8 cellular contexts compared by ENCODE assay signal in genomic region chr7:151232272-151233110, GRCh38. TPM values are rescaled to one million over a fixed set of nuclear protein-coding genes. Genes with fewer than 3 reads are reported as not detected.
A peak's percentile ranks its signal among the peaks of the same experiment; 100 is the strongest.
DNase-seq lines count a peak whose midpoint lies in the region; ATAC-seq and TF ChIP-seq lines count a peak whose summit lies in the region.

TSS of gene CHPF2 (plus strand) at chr7:151232483. CDS start at chr7:151234012, 1,529 bp downstream.

- H3K4me3 Mint-ChIP-seq in GM23338, result peak within 1 kb of the TSS; percentile 98
- H3K4me3 Mint-ChIP-seq in neural crest cell, result peak within 1 kb of the TSS; percentile 98

- peak within 1 kb of the TSS; percentile 74; the same call in 1 of the 2 replicates for H3K27ac ChIP-seq in GM23338 (ENCODE audit: low read depth)
- H3K27ac ChIP-seq in stomach smooth muscle (ENCODE audit: low read length), result peak within 1 kb of the TSS; percentile 62

- DNase-seq in GM23338 (ENCODE audit: low spot score) (peak; percentile 90), LNCaP clone FGC (ENCODE audit: low read depth) (peak; percentile 48), SIG-M5 (lab: John Stamatoyannopoulos, UW) (peak; percentile 51), activated gamma-delta T cell (lab: John Stamatoyannopoulos, UW) (peak; percentile 84), fibroblast of the conjunctiva (ENCODE audit: low read depth) (peak; percentile 55), neural crest cell (ENCODE audit: low read depth, low spot score) (peak; percentile 74)

- peaks cover 19% of the 10 kb centered on the region for H3K79me2 ChIP-seq in GM23338 (replicated peaks; ENCODE audit: insufficient read depth)

- H3K9ac ChIP-seq in ES-I3 (ENCODE audit: low read depth, low read length) (peak within 1 kb of the TSS; percentile 84), stomach smooth muscle (ENCODE audit: low read length in 2 of 2) (peak within 1 kb of the TSS; percentile 66 to 87)

- H3K27me3 ChIP-seq in GM23338 (ENCODE audit: insufficient read depth) (no peaks in the 10 kb centered on the region), stomach smooth muscle (ENCODE audit: control insufficient read depth in 1 of 2, insufficient read depth in 2 of 2, low read length in 2 of 2) (no peaks in the 10 kb centered on the region)

- H2AFZ ChIP-seq in GM23338, result peak within 1 kb of the TSS; percentile 94

- no peaks in the 10 kb centered on the region for H3K9me2 ChIP-seq in GM23338 (ENCODE audit: insufficient read depth)

- H3K4me3 ChIP-seq in GM23338 (peak within 1 kb of the TSS; percentile 96), LNCaP clone FGC (ENCODE audit: low read depth, low read length) (peak within 1 kb of the TSS; percentile 96), stomach smooth muscle (ENCODE audit: low read length in 2 of 2) (peak within 1 kb of the TSS; percentile 89 to 90)

- no peaks in the 10 kb centered on the region; the same call in 1 of the 2 replicates for H3K4me1 ChIP-seq in ES-I3 (ENCODE audit: insufficient read depth, low read length)
- H3K4me1 ChIP-seq in GM23338 (ENCODE audit: insufficient read depth), result peaks cover 14% of the 10 kb centered on the region
- H3K4me1 ChIP-seq in stomach smooth muscle (ENCODE audit: control insufficient read depth, insufficient read depth, low read length), result peaks cover 29% of the 10 kb centered on the region

- H3K4me1 Mint-ChIP-seq in GM23338, result peaks cover 19% of the 10 kb centered on the region
- H3K4me1 Mint-ChIP-seq in neural crest cell, result peaks cover 29% of the 10 kb centered on the region

- peaks cover 8% of the 10 kb centered on the region for H3K36me3 ChIP-seq in ES-I3 (ENCODE audit: insufficient read depth, low read length)
- H3K36me3 ChIP-seq in GM23338 (ENCODE audit: insufficient read depth), result no peaks in the 10 kb centered on the region
- peaks cover 13 to 17% of the 10 kb centered on the region in 2 donors for H3K36me3 ChIP-seq in stomach smooth muscle (ENCODE audit: control insufficient read depth in 2 of 2, insufficient read depth in 2 of 2, low read length in 2 of 2)

- TF ChIP-seq CTCF in GM23338 (conservative IDR thresholded peaks at IDR 0.05; ENCODE audit: low read depth in 2 of 2) (no peak), LNCaP clone FGC (IDR thresholded peaks at IDR 0.05; ENCODE audit: control insufficient read depth, extremely low read depth, insufficient read depth) (no peak), neural crest cell (conservative IDR thresholded peaks at IDR 0.05) (no peak)

- H3F3A ChIP-seq in GM23338 (replicated peaks; ENCODE audit: low read depth), result peaks cover 8% of the 10 kb centered on the region

- H3K9me3 ChIP-seq in ES-I3 (ENCODE audit: control insufficient read depth, insufficient read depth, low read length) (no peaks in the 10 kb centered on the region), stomach smooth muscle (ENCODE audit: control insufficient read depth in 2 of 2, low read length in 2 of 2) (no peaks in the 10 kb centered on the region)

- no peaks in the 10 kb centered on the region for H3K9me3 Mint-ChIP-seq in GM23338
- H3K9me3 Mint-ChIP-seq in neural crest cell, result no peaks in the 10 kb centered on the region

- peak; percentile 91 for ATAC-seq in GM23338

- H3K27ac Mint-ChIP-seq in GM23338, result peak within 1 kb of the TSS; percentile 96
- H3K27ac Mint-ChIP-seq in neural crest cell (ENCODE audit: unreplicated experiment), result peak within 1 kb of the TSS; percentile 99

- peaks cover 10% of the 10 kb centered on the region; the same call in 1 of the 2 replicates for H4K20me1 ChIP-seq in GM23338 (replicated peaks; ENCODE audit: insufficient read depth)

- H3K27me3 Mint-ChIP-seq in GM23338 (ENCODE audit: insufficient read depth, low read depth, poor library complexity) (peaks cover 8% of the 10 kb centered on the region), neural crest cell (ENCODE audit: low read depth) (no peaks in the 10 kb centered on the region)

- peak within 1 kb of the TSS; percentile 95 for H3K4me2 ChIP-seq in GM23338

- peaks cover 15% of the 10 kb centered on the region; the same call in 2 of the 3 replicates for H3K36me3 Mint-ChIP-seq in GM23338 (ENCODE audit: low read depth)
- peaks cover 4% of the 10 kb centered on the region for H3K36me3 Mint-ChIP-seq in neural crest cell (ENCODE audit: low read depth)

TF ChIP-seq in GM23338, 12 proteins besides CTCF, POLR2A, EP300 and RAD21 (continues in another document):
- no peak for TF ChIP-seq NANOG (IDR thresholded peaks at IDR 0.05; ENCODE audit: borderline replicate concordance)
- TF ChIP-seq, protein P1, sequence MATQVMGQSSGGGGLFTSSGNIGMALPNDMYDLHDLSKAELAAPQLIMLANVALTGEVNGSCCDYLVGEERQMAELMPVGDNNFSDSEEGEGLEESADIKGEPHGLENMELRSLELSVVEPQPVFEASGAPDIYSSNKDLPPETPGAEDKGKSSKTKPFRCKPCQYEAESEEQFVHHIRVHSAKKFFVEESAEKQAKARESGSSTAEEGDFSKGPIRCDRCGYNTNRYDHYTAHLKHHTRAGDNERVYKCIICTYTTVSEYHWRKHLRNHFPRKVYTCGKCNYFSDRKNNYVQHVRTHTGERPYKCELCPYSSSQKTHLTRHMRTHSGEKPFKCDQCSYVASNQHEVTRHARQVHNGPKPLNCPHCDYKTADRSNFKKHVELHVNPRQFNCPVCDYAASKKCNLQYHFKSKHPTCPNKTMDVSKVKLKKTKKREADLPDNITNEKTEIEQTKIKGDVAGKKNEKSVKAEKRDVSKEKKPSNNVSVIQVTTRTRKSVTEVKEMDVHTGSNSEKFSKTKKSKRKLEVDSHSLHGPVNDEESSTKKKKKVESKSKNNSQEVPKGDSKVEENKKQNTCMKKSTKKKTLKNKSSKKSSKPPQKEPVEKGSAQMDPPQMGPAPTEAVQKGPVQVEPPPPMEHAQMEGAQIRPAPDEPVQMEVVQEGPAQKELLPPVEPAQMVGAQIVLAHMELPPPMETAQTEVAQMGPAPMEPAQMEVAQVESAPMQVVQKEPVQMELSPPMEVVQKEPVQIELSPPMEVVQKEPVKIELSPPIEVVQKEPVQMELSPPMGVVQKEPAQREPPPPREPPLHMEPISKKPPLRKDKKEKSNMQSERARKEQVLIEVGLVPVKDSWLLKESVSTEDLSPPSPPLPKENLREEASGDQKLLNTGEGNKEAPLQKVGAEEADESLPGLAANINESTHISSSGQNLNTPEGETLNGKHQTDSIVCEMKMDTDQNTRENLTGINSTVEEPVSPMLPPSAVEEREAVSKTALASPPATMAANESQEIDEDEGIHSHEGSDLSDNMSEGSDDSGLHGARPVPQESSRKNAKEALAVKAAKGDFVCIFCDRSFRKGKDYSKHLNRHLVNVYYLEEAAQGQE (IDR thresholded peaks at IDR 0.05; ENCODE audit: unreplicated experiment), result no peak
- TF ChIP-seq EZH2 (IDR thresholded peaks at IDR 0.05; ENCODE audit: low read depth, unreplicated experiment), result no peak
- TF ChIP-seq, protein P2, sequence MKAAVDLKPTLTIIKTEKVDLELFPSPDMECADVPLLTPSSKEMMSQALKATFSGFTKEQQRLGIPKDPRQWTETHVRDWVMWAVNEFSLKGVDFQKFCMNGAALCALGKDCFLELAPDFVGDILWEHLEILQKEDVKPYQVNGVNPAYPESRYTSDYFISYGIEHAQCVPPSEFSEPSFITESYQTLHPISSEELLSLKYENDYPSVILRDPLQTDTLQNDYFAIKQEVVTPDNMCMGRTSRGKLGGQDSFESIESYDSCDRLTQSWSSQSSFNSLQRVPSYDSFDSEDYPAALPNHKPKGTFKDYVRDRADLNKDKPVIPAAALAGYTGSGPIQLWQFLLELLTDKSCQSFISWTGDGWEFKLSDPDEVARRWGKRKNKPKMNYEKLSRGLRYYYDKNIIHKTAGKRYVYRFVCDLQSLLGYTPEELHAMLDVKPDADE (IDR thresholded peaks at IDR 0.05), result peak; percentile 86
- TF ChIP-seq ZNF331 (CRISPR knock-in tag; IDR thresholded peaks at IDR 0.05; ENCODE audit: low read depth), result no peak
- TF ChIP-seq EZH2phosphoT487 (IDR thresholded peaks at IDR 0.05; ENCODE audit: unreplicated experiment), result no peak
- TF ChIP-seq POLR2AphosphoS5 (IDR thresholded peaks at IDR 0.05; ENCODE audit: low read depth), result peak; percentile 91
- no peak for TF ChIP-seq JUNB (IDR thresholded peaks at IDR 0.05; ENCODE audit: unreplicated experiment)
- TF ChIP-seq ZNF114 (CRISPR knock-in tag; IDR thresholded peaks at IDR 0.05), result no peak

RNA-seq across cellular contexts. Expression of gene CHPF2, which starts in this region (rescaled TPM):
- 24.9 and 26.1 TPM in 2 replicates for total RNA-seq in GM23338 (2014; rRNA removed; shearing (Covaris generic))
- polyA plus RNA-seq in GM23338 (2016; fragmentation: Nextera tagmentation; extraction: Ambion mirVana), result 4.8 and 5.4 TPM in 2 replicates
- 33.1 and 34.1 TPM in 2 replicates for total RNA-seq in neural crest cell

Comparison
In these comparisons a context has a peak if more than half of its experiments do, and no peak if none do; other contexts are left out.
1. Peak in every context shown above with its lines: DNase-seq, ATAC-seq, H3K4me3 ChIP-seq and H3K27ac ChIP-seq.